ENCODE assay signal across 1 cellular context in the genomic region with DNA sequence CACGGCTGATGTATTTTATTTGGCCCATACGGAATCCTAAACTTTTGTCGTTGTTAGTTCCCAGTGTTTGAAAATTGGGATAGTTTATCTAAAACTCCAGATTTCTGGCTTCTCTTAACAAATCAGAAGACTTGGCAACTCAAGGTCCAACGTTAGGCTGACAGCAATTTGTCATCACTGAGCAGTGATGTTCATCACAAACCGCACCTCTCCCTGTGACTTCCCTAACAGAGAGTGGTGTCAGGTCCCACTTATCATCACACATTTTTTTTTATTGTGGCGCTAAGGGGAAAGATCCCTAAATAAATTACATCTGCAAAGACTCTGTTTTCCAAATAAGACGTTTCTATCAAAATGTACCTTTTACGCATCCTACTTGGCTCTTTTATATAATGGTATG.
TF ChIP-seq lines count a peak whose summit lies in the region.

No MANE protein-coding gene starts in this region.

TF ChIP-seq in GM23338, 12 proteins besides CTCF, POLR2A, EP300 and RAD21:
- TF ChIP-seq, protein P1, sequence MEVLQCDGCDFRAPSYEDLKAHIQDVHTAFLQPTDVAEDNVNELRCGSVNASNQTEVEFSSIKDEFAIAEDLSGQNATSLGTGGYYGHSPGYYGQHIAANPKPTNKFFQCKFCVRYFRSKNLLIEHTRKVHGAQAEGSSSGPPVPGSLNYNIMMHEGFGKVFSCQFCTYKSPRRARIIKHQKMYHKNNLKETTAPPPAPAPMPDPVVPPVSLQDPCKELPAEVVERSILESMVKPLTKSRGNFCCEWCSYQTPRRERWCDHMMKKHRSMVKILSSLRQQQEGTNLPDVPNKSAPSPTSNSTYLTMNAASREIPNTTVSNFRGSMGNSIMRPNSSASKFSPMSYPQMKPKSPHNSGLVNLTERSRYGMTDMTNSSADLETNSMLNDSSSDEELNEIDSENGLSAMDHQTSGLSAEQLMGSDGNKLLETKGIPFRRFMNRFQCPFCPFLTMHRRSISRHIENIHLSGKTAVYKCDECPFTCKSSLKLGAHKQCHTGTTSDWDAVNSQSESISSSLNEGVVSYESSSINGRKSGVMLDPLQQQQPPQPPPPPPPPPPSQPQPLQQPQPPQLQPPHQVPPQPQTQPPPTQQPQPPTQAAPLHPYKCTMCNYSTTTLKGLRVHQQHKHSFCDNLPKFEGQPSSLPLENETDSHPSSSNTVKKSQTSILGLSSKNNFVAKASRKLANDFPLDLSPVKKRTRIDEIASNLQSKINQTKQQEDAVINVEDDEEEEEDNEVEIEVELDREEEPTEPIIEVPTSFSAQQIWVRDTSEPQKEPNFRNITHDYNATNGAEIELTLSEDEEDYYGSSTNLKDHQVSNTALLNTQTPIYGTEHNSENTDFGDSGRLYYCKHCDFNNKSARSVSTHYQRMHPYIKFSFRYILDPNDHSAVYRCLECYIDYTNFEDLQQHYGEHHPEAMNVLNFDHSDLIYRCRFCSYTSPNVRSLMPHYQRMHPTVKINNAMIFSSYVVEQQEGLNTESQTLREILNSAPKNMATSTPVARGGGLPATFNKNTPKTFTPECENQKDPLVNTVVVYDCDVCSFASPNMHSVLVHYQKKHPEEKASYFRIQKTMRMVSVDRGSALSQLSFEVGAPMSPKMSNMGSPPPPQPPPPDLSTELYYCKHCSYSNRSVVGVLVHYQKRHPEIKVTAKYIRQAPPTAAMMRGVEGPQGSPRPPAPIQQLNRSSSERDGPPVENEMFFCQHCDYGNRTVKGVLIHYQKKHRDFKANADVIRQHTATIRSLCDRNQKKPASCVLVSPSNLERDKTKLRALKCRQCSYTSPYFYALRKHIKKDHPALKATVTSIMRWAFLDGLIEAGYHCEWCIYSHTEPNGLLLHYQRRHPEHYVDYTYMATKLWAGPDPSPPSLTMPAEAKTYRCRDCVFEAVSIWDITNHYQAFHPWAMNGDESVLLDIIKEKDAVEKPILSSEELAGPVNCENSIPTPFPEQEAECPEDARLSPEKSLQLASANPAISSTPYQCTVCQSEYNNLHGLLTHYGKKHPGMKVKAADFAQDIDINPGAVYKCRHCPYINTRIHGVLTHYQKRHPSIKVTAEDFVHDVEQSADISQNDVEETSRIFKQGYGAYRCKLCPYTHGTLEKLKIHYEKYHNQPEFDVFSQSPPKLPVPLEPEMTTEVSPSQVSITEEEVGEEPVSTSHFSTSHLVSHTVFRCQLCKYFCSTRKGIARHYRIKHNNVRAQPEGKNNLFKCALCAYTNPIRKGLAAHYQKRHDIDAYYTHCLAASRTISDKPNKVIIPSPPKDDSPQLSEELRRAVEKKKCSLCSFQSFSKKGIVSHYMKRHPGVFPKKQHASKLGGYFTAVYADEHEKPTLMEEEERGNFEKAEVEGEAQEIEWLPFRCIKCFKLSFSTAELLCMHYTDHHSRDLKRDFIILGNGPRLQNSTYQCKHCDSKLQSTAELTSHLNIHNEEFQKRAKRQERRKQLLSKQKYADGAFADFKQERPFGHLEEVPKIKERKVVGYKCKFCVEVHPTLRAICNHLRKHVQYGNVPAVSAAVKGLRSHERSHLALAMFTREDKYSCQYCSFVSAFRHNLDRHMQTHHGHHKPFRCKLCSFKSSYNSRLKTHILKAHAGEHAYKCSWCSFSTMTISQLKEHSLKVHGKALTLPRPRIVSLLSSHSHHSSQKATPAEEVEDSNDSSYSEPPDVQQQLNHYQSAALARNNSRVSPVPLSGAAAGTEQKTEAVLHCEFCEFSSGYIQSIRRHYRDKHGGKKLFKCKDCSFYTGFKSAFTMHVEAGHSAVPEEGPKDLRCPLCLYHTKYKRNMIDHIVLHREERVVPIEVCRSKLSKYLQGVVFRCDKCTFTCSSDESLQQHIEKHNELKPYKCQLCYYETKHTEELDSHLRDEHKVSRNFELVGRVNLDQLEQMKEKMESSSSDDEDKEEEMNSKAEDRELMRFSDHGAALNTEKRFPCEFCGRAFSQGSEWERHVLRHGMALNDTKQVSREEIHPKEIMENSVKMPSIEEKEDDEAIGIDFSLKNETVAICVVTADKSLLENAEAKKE (CRISPR knock-in tag; IDR thresholded peaks at IDR 0.05): no peak
TF ChIP-seq in GM23338: peak in this region for 0.
